ENCODE assay signal across 19 cellular contexts in genomic region chr1:69413129-69413528, GRCh38.
"Had no signal": no experiment of that assay in that cellular context is flagged by ENCODE, and none has a peak within 500 bp of the region (broad histone marks: within the 10 kb centered on the region; RNA-seq: fewer than 3 reads in every experiment).

No MANE protein-coding gene starts in this region.

- H3K27me3 ChIP-seq: SJSA1 had no signal

- DNase-seq: NCI-H1048, NCI-H1105, NCI-H1417, NCI-H1436 treated with DMSO at 0.1 percent for 48 hours, NCI-H1694 treated with DMSO at 0.1 percent for 48 hours, NCI-H1930, NCI-H2081, NCI-H2107, NCI-H2227 treated with DMSO at 0.1 percent for 48 hours, NCI-H524, NCI-H526 treated with DMSO at 0.1 percent for 48 hours, NCI-H774, Right ventricle myocardium superior, RPMI8226, SIG-M5 had no signal

- H3K36me3 ChIP-seq: SJSA1 had no signal

- ATAC-seq: K562 had no signal

- H3K9me3 ChIP-seq: SJSA1 had no signal

- H3K4me1 ChIP-seq: SJSA1 had no signal

- H3K4me3 ChIP-seq: K562, SJSA1, SK-N-MC had no signal

- H3K27ac ChIP-seq: HL-60, SJSA1, SK-N-MC had no signal
